In the genomic region with DNA sequence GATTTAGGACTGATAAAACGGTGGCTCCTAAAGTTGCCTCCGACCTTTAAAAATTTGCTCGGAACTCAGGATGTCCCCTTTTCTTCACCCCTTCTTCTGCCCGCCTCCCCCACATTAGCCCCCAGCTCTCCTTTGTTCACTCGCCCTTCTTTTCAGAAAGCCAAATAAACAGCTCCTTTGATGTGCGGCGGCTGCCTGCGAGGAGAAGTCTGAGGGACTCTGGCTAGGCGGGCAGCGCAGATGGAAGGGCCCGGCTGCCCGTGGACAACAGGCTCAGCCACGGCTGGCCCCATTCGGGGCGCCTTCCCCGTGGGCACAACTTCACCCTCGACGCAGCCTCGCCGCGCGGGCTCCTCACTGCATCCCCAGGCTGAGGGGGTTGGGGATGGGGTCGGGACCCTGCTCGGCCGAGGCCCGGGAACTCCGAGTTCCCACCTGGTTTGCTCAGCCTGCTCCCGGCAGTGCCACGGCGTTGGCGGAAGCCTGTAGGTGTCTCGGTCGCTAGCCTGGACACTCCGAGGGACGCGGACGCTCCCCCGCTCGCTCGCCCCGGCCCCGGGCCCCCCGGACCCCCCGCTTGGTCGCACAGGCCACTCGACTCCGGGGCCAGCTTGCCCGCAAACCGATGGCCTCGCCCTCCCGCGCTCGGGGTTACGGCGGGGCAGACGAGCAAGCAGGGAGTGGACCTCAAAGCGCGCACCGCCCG, we compare ENCODE assay signal across 8 cellular contexts. TPM values are rescaled to one million over a fixed set of nuclear protein-coding genes. Genes with fewer than 3 reads are reported as not detected.
A peak's percentile ranks its signal among the peaks of the same experiment; 100 is the strongest.
DNase-seq lines count a peak whose midpoint lies in the region; ATAC-seq and TF ChIP-seq lines count a peak whose summit lies in the region.

No MANE protein-coding gene starts in this region.

- peaks cover 0 to 7% (median 0%) of the 10 kb centered on the region in 8 donors for H3K9me3 Mint-ChIP-seq in CD4-positive, alpha-beta memory T cell

- H3K27me3 Mint-ChIP-seq in CD4-positive, alpha-beta memory T cell: peaks cover 2 to 9% of the 10 kb centered on the region in 2 donors

- no peak for TF ChIP-seq EP300 in stomach (IDR thresholded peaks at IDR 0.05)

- H3K4me1 Mint-ChIP-seq in CD4-positive, alpha-beta memory T cell: peaks cover 24 to 59% (median 34%) of the 10 kb centered on the region in 4 donors

- peaks cover 0 to 27% of the 10 kb centered on the region in 2 donors for H3K36me3 Mint-ChIP-seq in CD4-positive, alpha-beta memory T cell

- POLR2A ChIA-PET in CD4-positive, alpha-beta memory T cell (lab: Charles Lee; ENCODE audit: partially characterized antibody): interaction anchor here (0.6 to 10.4 kb wide), 32 partner anchors 10 to 646 kb away, joined by 3 to 285 read pairs (median 9); a partner anchor contains a TSS

- no peak for ATAC-seq in GM18502 (IDR thresholded peaks at IDR 0.05; ENCODE audit: poor library complexity, unreplicated experiment)

- CTCF ChIA-PET in CD4-positive, alpha-beta memory T cell (lab: Charles Lee; ENCODE audit: partially characterized antibody): interaction anchor here (1.0 to 3.6 kb wide), 19 partner anchors 35 to 660 kb away, joined by 3 to 26 read pairs (median 5); no protein-coding TSS in a partner anchor

- peak in 4 of 5 donors; percentile 28 to 55 (median 43) for DNase-seq in CD4-positive, alpha-beta memory T cell
- DNase-seq in HL-60 (ENCODE audit: low read depth in 1 of 2, low spot score in 1 of 2) (no peak), stomach (peak; percentile 67), NCI-H2171 treated with DMSO at 0.1 percent for 48 hours (lab: John Stamatoyannopoulos, UW) (no peak)
- DNase-seq in activated CD4-positive, alpha-beta T cell treated with anti-CD3 and anti-CD28 coated beads for 1 hour: peak; percentile 33
- peak; percentile 25 for DNase-seq in effector CD4-positive, alpha-beta T cell

- peak overlapping the region; percentile 88 for H3K27ac ChIP-seq in CD4-positive, alpha-beta memory T cell (ENCODE audit: low read depth, low read length)
- H3K27ac ChIP-seq in HL-60 (replicated peaks): peak overlapping the region; percentile 91
- peak overlapping the region; percentile 85 for H3K27ac ChIP-seq in mesodermal cell (ENCODE audit: low read depth, low read length, severe bottlenecking)
- H3K27ac ChIP-seq in stomach: peak overlapping the region; percentile 82 to 99 (median 97)

- peak overlapping the region; percentile 52 to 81 for H3K4me3 ChIP-seq in CD4-positive, alpha-beta memory T cell (ENCODE audit: low read length in 2 of 2)
- H3K4me3 ChIP-seq in HL-60 (replicated peaks; ENCODE audit: insufficient read depth, low read length): peak overlapping the region; percentile 29; the same call in 1 of the 2 replicates
- H3K4me3 ChIP-seq in mesodermal cell (ENCODE audit: extremely low read depth, insufficient read depth, low read length, poor library complexity, severe bottlenecking): peak overlapping the region; percentile 74
- H3K4me3 ChIP-seq in stomach: peak overlapping the region; percentile 92 to 98 (median 96)

- H3K4me1 ChIP-seq in CD4-positive, alpha-beta memory T cell (ENCODE audit: insufficient read depth, low read length): peaks cover 48% of the 10 kb centered on the region
- H3K4me1 ChIP-seq in mesodermal cell (ENCODE audit: control insufficient read depth, insufficient read depth, low read length, poor library complexity, severe bottlenecking) (peaks cover 22% of the 10 kb centered on the region), stomach (peaks cover 46 to 63% (median 61%) of the 10 kb centered on the region in 4 donors)

- WGBS in mesodermal cell (ENCODE audit: insufficient coverage in 2 of 2), 2 experiments: 0% methylated on average over 40 to 54 of the region's 60 CpGs
- WGBS in stomach, 5 donors: 1 to 3% (median 2%) methylated on average over 16 to 60 of the region's 60 CpGs

- no peak for TF ChIP-seq POLR2A in stomach (IDR thresholded peaks at IDR 0.05)

- TF ChIP-seq CTCF in HL-60 (IDR thresholded peaks at IDR 0.05; ENCODE audit: insufficient read depth, low read length) (no peak), stomach (IDR thresholded peaks at IDR 0.05) (no peak)

- H3K4me3 Mint-ChIP-seq in CD4-positive, alpha-beta memory T cell: peak overlapping the region; percentile 95 to 100 (median 96)

- intact Hi-C loops in CD4-positive, alpha-beta memory T cell (cut with micrococcal nuclease): loop anchor here (1.0 to 5.0 kb wide), 8 partner anchors 160 to 646 kb away; a partner anchor contains a TSS
- intact Hi-C loops in stomach (cut with DNase I; ENCODE audit: low total_unique reads): no loop called here

- H3K36me3 ChIP-seq in CD4-positive, alpha-beta memory T cell (ENCODE audit: insufficient read depth, low read length): peaks cover 2% of the 10 kb centered on the region
- H3K36me3 ChIP-seq in mesodermal cell (ENCODE audit: control insufficient read depth, insufficient read depth, low read length) (peaks cover 16% of the 10 kb centered on the region), stomach (no peaks in the 10 kb centered on the region)

- no peaks in the 10 kb centered on the region for H3K27me3 ChIP-seq in CD4-positive, alpha-beta memory T cell (ENCODE audit: insufficient read depth, low read length)
- no peaks in the 10 kb centered on the region for H3K27me3 ChIP-seq in HL-60 (ENCODE audit: insufficient read depth, poor library complexity, severe bottlenecking)
- H3K27me3 ChIP-seq in stomach: no peaks in the 10 kb centered on the region

- H3K9me3 ChIP-seq in CD4-positive, alpha-beta memory T cell (ENCODE audit: control insufficient read depth in 1 of 2, low read length in 2 of 2): no peaks in the 10 kb centered on the region
- H3K9me3 ChIP-seq in mesodermal cell (ENCODE audit: control insufficient read depth, low read length): no peaks in the 10 kb centered on the region
- no peaks in the 10 kb centered on the region for H3K9me3 ChIP-seq in stomach

- H3K27ac Mint-ChIP-seq in CD4-positive, alpha-beta memory T cell: peak overlapping the region; percentile 98 to 100 (median 99)

RNA-seq across cellular contexts. Expression of a gene that starts 0.9 kb away (rescaled TPM):
- 100 to 1,000 TPM; 118 to 121 TPM for total RNA-seq in CD4-positive, alpha-beta memory T cell
- 10 to 100 TPM in 1 of 2 donors, 1 to 10 TPM in 1; 3.6 to 22.1 TPM for polyA plus RNA-seq in CD4-positive, alpha-beta memory T cell
- polyA plus RNA-seq in mesodermal cell (2013, experiment 1 of 2): 50.9 TPM
- polyA plus RNA-seq in mesodermal cell (2013, experiment 2 of 2): 51.5 TPM
- total RNA-seq in stomach: 100 to 1,000 TPM in 3 of 5 donors, 10 to 100 TPM in 2; 18.9 to 186 (median 103) TPM
- 10 to 100 TPM; 13.3 to 21.5 (median 21.0) TPM for polyA plus RNA-seq in stomach

Comparison
In these comparisons a context has a peak if more than half of its experiments do, and no peak if none do; other contexts are left out.
1. DNase-seq: peak in CD4-positive, alpha-beta memory T cell (4 of 5), activated CD4-positive, alpha-beta T cell treated with anti-CD3 and anti-CD28 coated beads for 1 hour (single experiment), effector CD4-positive, alpha-beta T cell (single experiment) and stomach (single experiment); none in HL-60 (0 of 2) and NCI-H2171 treated with DMSO at 0.1 percent for 48 hours (single experiment).
2. H3K4me3 ChIP-seq: peak in every context shown above with its lines; median percentile 96 in stomach; 74 in mesodermal cell; 66 in CD4-positive, alpha-beta memory T cell; 29 in HL-60.
3. Peak in every context shown above with its lines, with median percentiles within 50 percentile points of each other: H3K27ac ChIP-seq.